In genomic region chr10:87817291-87817872, GRCh38 we compare ENCODE assay signal across 1 cellular context.
A peak's percentile ranks its signal among the peaks of the same experiment; 100 is the strongest.
TF ChIP-seq lines count a peak whose summit lies in the region.

No MANE protein-coding gene starts in this region.

TF ChIP-seq in HepG2, 621 proteins besides CTCF, POLR2A, EP300 and RAD21 (continued from another document):
- no peak for TF ChIP-seq ZNF569 (CRISPR knock-in tag; IDR thresholded peaks at IDR 0.05; ENCODE audit: borderline replicate concordance)
- TF ChIP-seq GATA4 (IDR thresholded peaks at IDR 0.05; ENCODE audit: borderline replicate concordance, low read depth): no peak
- TF ChIP-seq PBX2 (CRISPR knock-in tag; IDR thresholded peaks at IDR 0.05): no peak
- TF ChIP-seq ZNF292 (CRISPR knock-in tag; IDR thresholded peaks at IDR 0.05; ENCODE audit: borderline replicate concordance, low read depth): no peak
- TF ChIP-seq, protein P1, sequence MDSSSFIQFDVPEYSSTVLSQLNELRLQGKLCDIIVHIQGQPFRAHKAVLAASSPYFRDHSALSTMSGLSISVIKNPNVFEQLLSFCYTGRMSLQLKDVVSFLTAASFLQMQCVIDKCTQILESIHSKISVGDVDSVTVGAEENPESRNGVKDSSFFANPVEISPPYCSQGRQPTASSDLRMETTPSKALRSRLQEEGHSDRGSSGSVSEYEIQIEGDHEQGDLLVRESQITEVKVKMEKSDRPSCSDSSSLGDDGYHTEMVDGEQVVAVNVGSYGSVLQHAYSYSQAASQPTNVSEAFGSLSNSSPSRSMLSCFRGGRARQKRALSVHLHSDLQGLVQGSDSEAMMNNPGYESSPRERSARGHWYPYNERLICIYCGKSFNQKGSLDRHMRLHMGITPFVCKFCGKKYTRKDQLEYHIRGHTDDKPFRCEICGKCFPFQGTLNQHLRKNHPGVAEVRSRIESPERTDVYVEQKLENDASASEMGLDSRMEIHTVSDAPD (CRISPR knock-in tag; IDR thresholded peaks at IDR 0.05): 0 out of 2 replicates have a peak, but pooled peaks have one; percentile 6
- TF ChIP-seq PAX8 (CRISPR knock-in tag; IDR thresholded peaks at IDR 0.05; ENCODE audit: borderline replicate concordance): no peak
- no peak for TF ChIP-seq RFX1 (IDR thresholded peaks at IDR 0.05)
- TF ChIP-seq SNAI1 (CRISPR knock-in tag; IDR thresholded peaks at IDR 0.05; ENCODE audit: borderline replicate concordance): no peak
- TF ChIP-seq ATF7-NPFF (CRISPR knock-in tag; IDR thresholded peaks at IDR 0.05; ENCODE audit: low read depth): 0 out of 2 replicates have a peak, but pooled peaks have one; percentile 6
- TF ChIP-seq TOPORS (CRISPR knock-in tag; IDR thresholded peaks at IDR 0.05): no peak
- TF ChIP-seq ASH2L (IDR thresholded peaks at IDR 0.05; ENCODE audit: insufficient read length, low read depth, low read length): no peak
- no peak for TF ChIP-seq RXRA (CRISPR knock-in tag; IDR thresholded peaks at IDR 0.05)
- TF ChIP-seq ZFP82 (CRISPR knock-in tag; IDR thresholded peaks at IDR 0.05; ENCODE audit: borderline replicate concordance): no peak; the same call in 1 of the 2 replicates
- TF ChIP-seq ZBTB2 (CRISPR knock-in tag; IDR thresholded peaks at IDR 0.05; ENCODE audit: low read depth): no peak
- TF ChIP-seq, protein P2, sequence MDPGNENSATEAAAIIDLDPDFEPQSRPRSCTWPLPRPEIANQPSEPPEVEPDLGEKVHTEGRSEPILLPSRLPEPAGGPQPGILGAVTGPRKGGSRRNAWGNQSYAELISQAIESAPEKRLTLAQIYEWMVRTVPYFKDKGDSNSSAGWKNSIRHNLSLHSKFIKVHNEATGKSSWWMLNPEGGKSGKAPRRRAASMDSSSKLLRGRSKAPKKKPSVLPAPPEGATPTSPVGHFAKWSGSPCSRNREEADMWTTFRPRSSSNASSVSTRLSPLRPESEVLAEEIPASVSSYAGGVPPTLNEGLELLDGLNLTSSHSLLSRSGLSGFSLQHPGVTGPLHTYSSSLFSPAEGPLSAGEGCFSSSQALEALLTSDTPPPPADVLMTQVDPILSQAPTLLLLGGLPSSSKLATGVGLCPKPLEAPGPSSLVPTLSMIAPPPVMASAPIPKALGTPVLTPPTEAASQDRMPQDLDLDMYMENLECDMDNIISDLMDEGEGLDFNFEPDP (CRISPR knock-in tag; conservative IDR thresholded peaks at IDR 0.05): 0 out of 2 replicates have a peak, but pooled peaks have one; percentile 68
- TF ChIP-seq FOXA1 (IDR thresholded peaks at IDR 0.05): no peak
- TF ChIP-seq FOXA1 (CRISPR knock-in tag; IDR thresholded peaks at IDR 0.05): no peak
- no peak for TF ChIP-seq ONECUT2 (CRISPR knock-in tag; IDR thresholded peaks at IDR 0.05)
- TF ChIP-seq GZF1 (CRISPR knock-in tag; IDR thresholded peaks at IDR 0.05): no peak
- TF ChIP-seq ZNF207 (IDR thresholded peaks at IDR 0.05; ENCODE audit: borderline replicate concordance): no peak
- TF ChIP-seq ZNF775 (CRISPR knock-in tag; IDR thresholded peaks at IDR 0.05; ENCODE audit: borderline replicate concordance): no peak
- 0 out of 2 replicates have a peak, but pooled peaks have one; percentile 12 for TF ChIP-seq GFI1 (CRISPR knock-in tag; IDR thresholded peaks at IDR 0.05; ENCODE audit: borderline replicate concordance)
- TF ChIP-seq SALL1 (CRISPR knock-in tag; IDR thresholded peaks at IDR 0.05): no peak
- TF ChIP-seq ZNF720 (CRISPR knock-in tag; IDR thresholded peaks at IDR 0.05): no peak
- no peak for TF ChIP-seq HMGA1 (CRISPR knock-in tag; conservative IDR thresholded peaks at IDR 0.05)
- TF ChIP-seq ZNF20 (CRISPR knock-in tag; IDR thresholded peaks at IDR 0.05): 0 out of 2 replicates have a peak, but pooled peaks have one; percentile 23
- peak; percentile 48; the same call in 1 of the 2 replicates for TF ChIP-seq YEATS4 (CRISPR knock-in tag; IDR thresholded peaks at IDR 0.05; ENCODE audit: borderline replicate concordance)
- TF ChIP-seq ZNF724P (CRISPR knock-in tag; IDR thresholded peaks at IDR 0.05; ENCODE audit: borderline replicate concordance): 0 out of 2 replicates have a peak, but pooled peaks have one; percentile 18
- TF ChIP-seq, protein P3, sequence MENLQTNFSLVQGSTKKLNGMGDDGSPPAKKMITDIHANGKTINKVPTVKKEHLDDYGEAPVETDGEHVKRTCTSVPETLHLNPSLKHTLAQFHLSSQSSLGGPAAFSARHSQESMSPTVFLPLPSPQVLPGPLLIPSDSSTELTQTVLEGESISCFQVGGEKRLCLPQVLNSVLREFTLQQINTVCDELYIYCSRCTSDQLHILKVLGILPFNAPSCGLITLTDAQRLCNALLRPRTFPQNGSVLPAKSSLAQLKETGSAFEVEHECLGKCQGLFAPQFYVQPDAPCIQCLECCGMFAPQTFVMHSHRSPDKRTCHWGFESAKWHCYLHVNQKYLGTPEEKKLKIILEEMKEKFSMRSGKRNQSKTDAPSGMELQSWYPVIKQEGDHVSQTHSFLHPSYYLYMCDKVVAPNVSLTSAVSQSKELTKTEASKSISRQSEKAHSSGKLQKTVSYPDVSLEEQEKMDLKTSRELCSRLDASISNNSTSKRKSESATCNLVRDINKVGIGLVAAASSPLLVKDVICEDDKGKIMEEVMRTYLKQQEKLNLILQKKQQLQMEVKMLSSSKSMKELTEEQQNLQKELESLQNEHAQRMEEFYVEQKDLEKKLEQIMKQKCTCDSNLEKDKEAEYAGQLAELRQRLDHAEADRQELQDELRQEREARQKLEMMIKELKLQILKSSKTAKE (CRISPR knock-in tag; IDR thresholded peaks at IDR 0.05; ENCODE audit: borderline replicate concordance): 0 out of 2 replicates have a peak, but pooled peaks have one; percentile 11
- TF ChIP-seq, protein P4, sequence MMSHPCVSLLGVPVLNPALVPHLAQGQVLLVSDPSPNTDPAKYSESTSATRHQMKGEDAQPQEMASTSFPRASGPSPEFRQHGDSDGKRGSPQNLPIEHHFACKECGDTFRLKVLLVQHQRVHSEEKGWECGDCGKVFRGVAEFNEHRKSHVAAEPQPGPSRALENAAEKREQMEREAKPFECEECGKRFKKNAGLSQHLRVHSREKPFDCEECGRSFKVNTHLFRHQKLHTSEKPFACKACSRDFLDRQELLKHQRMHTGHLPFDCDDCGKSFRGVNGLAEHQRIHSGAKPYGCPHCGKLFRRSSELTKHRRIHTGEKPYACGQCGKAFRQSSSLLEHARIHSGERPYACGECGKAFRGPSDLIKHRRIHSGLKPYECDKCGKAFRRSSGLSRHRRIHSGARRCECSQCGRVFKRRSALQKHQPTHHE (CRISPR knock-in tag; IDR thresholded peaks at IDR 0.05; ENCODE audit: borderline replicate concordance): peak; percentile 1; the same call in 1 of the 2 replicates
- TF ChIP-seq ZNF772 (CRISPR knock-in tag; IDR thresholded peaks at IDR 0.05): no peak
TF ChIP-seq in HepG2: peak in this region for 13.
